Comparison of ENCODE assay signal across 19 cellular contexts in the genomic region with DNA sequence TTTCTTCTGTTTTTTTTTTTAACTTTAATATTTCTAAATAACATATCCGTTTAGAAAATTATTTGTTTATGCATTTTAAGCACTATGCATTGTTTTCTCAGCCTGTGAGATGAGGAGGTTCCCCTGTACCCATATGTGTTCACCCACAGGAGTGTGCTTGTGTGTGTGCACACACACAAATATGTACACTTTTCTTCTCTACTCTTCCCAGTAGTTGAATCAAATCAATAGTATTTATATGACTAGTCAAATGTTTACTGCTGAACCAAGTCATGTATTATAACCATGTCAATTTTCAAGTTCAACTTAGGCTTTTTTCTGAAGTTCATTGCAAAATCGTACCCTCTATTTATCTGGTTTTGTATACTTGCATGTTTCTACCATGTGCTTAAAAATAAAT. TPM values are rescaled to one million over a fixed set of nuclear protein-coding genes. Genes with fewer than 3 reads are reported as not detected.
DNase-seq lines count a peak whose midpoint lies in the region; ATAC-seq, FAIRE-seq and TF ChIP-seq lines count a peak whose summit lies in the region.
"Had no signal": no experiment of that assay in that cellular context is flagged by ENCODE, and none has a peak within 500 bp of the region (broad histone marks: within the 10 kb centered on the region; RNA-seq: fewer than 3 reads in every experiment).

No MANE protein-coding gene starts in this region.

- H3K4me1 ChIP-seq in DOHH2 (ENCODE audit: control insufficient read depth, low read length), result peaks cover 93% of the 10 kb centered on the region
- H3K4me1 ChIP-seq in GM12878 (ENCODE audit: control insufficient read depth, insufficient read depth, low read length), result no peaks in the 10 kb centered on the region
- no peaks in the 10 kb centered on the region for H3K4me1 ChIP-seq in hepatocyte (ENCODE audit: insufficient read depth)
- H3K4me1 ChIP-seq: Peyer's patch had no signal

- H3K4me3 ChIP-seq in DOHH2 (ENCODE audit: low read length) (peak overlapping the region; percentile 55), GM12878 (no peak overlapping the region), hepatocyte (no peak overlapping the region)
- H3K4me3 ChIP-seq: Peyer's patch had no signal

- no peaks in the 10 kb centered on the region for H3K27me3 Mint-ChIP-seq in osteocyte (ENCODE audit: unreplicated experiment)
- H3K27me3 Mint-ChIP-seq: T-helper 17 cell had no signal

- H3K9me3 ChIP-seq in DOHH2 (ENCODE audit: control insufficient read depth, insufficient read depth, low read length), result no peaks in the 10 kb centered on the region
- no peaks in the 10 kb centered on the region for H3K9me3 ChIP-seq in GM12878 (replicated peaks; ENCODE audit: control insufficient read depth, insufficient read depth, low read length)
- H3K9me3 ChIP-seq in hepatocyte (ENCODE audit: low read depth), result no peaks in the 10 kb centered on the region
- H3K9me3 ChIP-seq: Peyer's patch had no signal

- H3K4me2 ChIP-seq in DOHH2 (ENCODE audit: low read length) (peak overlapping the region; percentile 68), GM12878 (ENCODE audit: control insufficient read depth, insufficient read depth) (peak overlapping the region; percentile 33; the same call in 1 of the 2 replicates), hepatocyte (no peak overlapping the region)

- H3K9me3 Mint-ChIP-seq in osteocyte (ENCODE audit: unreplicated experiment), result no peaks in the 10 kb centered on the region
- H3K9me3 Mint-ChIP-seq: CD8-positive, alpha-beta T cell had no signal

- no peak for FAIRE-seq in GM12878 (lab: Jason Lieb, UNC)
- FAIRE-seq: H54 had no signal

- no peak overlapping the region for H3K4me3 Mint-ChIP-seq in osteocyte (ENCODE audit: unreplicated experiment)
- H3K4me3 Mint-ChIP-seq: CD8-positive, alpha-beta T cell; T-helper 17 cell had no signal

- ATAC-seq in GM18861 (IDR thresholded peaks at IDR 0.05; ENCODE audit: unreplicated experiment) (peak; percentile 33), HG02885 (IDR thresholded peaks at IDR 0.05; ENCODE audit: poor library complexity, unreplicated experiment) (peak; percentile 41), GM12878 (peak; percentile 38; the same call in 2 of the 3 replicates)
- ATAC-seq: CD8-positive, alpha-beta T cell; T-helper 17 cell had no signal

- H3K27me3 ChIP-seq in DOHH2 (ENCODE audit: control insufficient read depth, low read length), result no peaks in the 10 kb centered on the region
- no peaks in the 10 kb centered on the region for H3K27me3 ChIP-seq in GM12878 (replicated peaks in 1 of 2; ENCODE audit: control insufficient read depth in 2 of 2, insufficient read depth in 2 of 2, low read length in 1 of 2)
- H3K27me3 ChIP-seq in hepatocyte, result no peaks in the 10 kb centered on the region
- H3K27me3 ChIP-seq: Peyer's patch had no signal

- RAD21 ChIA-PET in GM12878 (lab: Charles Lee; ENCODE audit: unreplicated experiment), result no interaction called here

- TF ChIP-seq RAD21 in GM12878 (IDR thresholded peaks at IDR 0.05; ENCODE audit: insufficient read depth, low read depth, low read length), result no peak

- peaks cover 25% of the 10 kb centered on the region for H3F3A ChIP-seq in DOHH2 (ENCODE audit: control insufficient read depth, insufficient read depth)

- H4K20me1 ChIP-seq in DOHH2 (ENCODE audit: control insufficient read depth, insufficient read depth, low read depth, low read length), result no peaks in the 10 kb centered on the region
- no peaks in the 10 kb centered on the region for H4K20me1 ChIP-seq in GM12878 (ENCODE audit: control insufficient read depth, insufficient read depth)
- no peaks in the 10 kb centered on the region for H4K20me1 ChIP-seq in hepatocyte (ENCODE audit: insufficient read depth, poor library complexity, severe bottlenecking)

- 8% methylated on average over 2 of the region's 2 CpGs for WGBS in GM12878 (ENCODE audit: insufficient coverage, insufficient replicate concordance, low lambda C conversion rate, missing lambda C conversion rate)
- 81% methylated on average over 2 of the region's 2 CpGs for WGBS in hepatocyte (ENCODE audit: low lambda C conversion rate, missing lambda C conversion rate)

- no peak overlapping the region for H3K9ac ChIP-seq in GM12878 (ENCODE audit: control insufficient read depth, insufficient read depth, low read length)

- intact Hi-C loops in GM12878 (cut with micrococcal nuclease; ENCODE audit: unreplicated experiment), result no loop called here

- H3K9me2 ChIP-seq in DOHH2 (replicated peaks; ENCODE audit: control insufficient read depth, low read length) (no peaks in the 10 kb centered on the region), hepatocyte (replicated peaks; ENCODE audit: insufficient read depth) (no peaks in the 10 kb centered on the region)

- in situ Hi-C loops in GM12878 (cut with MboI), result no loop called here

- SMC1A ChIA-PET in GM12878 (lab: Charles Lee; ENCODE audit: uncharacterized antibody, unreplicated experiment), result interaction anchor here (1.0 kb wide), 1 partner anchor 15 kb away, joined by 4 read pairs; no protein-coding TSS in a partner anchor

- DNase-seq in GM12878 (ENCODE audit: low read depth, low spot score) (no peak), osteocyte (ENCODE audit: extremely low spot score, unreplicated experiment) (no peak), NCI-H2029 treated with DMSO at 0.1 percent for 48 hours (lab: John Stamatoyannopoulos, UW) (no peak), putamen (ENCODE audit: low spot score) (no peak), hepatocyte (ENCODE audit: low spot score) (no peak)
- DNase-seq: AML-193; CD8-positive, alpha-beta T cell; KG1; NCI-H1105; NCI-H1694 treated with DMSO at 0.1 percent for 48 hours; NCI-H446; NCI-H748 treated with DMSO at 0.1 percent for 48 hours; Peyer's patch; SHP77; T-helper 17 cell had no signal

- TF ChIP-seq POLR2A in GM12878 (IDR thresholded peaks at IDR 0.05; ENCODE audit: low read depth, low read length), result no peak

- no peak for TF ChIP-seq EP300 in GM12878 (IDR thresholded peaks at IDR 0.05; ENCODE audit: borderline replicate concordance in 1 of 2, control insufficient read depth in 1 of 2, low read depth in 2 of 2, low read length in 2 of 2)

- CTCF ChIA-PET in GM12878 (lab: Yijun Ruan, JAX), result no interaction called here

- H3K36me3 ChIP-seq in DOHH2 (ENCODE audit: control insufficient read depth, low read length) (no peaks in the 10 kb centered on the region), GM12878 (ENCODE audit: control insufficient read depth in 2 of 2, insufficient read depth in 2 of 2, low read length in 1 of 2) (no peaks in the 10 kb centered on the region), hepatocyte (replicated peaks; ENCODE audit: insufficient read depth, low read depth) (no peaks in the 10 kb centered on the region)
- H3K36me3 ChIP-seq: Peyer's patch had no signal

- peaks cover 64% of the 10 kb centered on the region for H3K79me2 ChIP-seq in DOHH2 (ENCODE audit: control insufficient read depth, low read length)
- H3K79me2 ChIP-seq in GM12878 (ENCODE audit: control insufficient read depth, insufficient read depth, low read length), result no peaks in the 10 kb centered on the region
- no peaks in the 10 kb centered on the region for H3K79me2 ChIP-seq in hepatocyte

- peaks cover 13% of the 10 kb centered on the region for H3K4me1 Mint-ChIP-seq in osteocyte (ENCODE audit: unreplicated experiment)
- H3K4me1 Mint-ChIP-seq: T-helper 17 cell had no signal

- H3K36me3 Mint-ChIP-seq in osteocyte (ENCODE audit: unreplicated experiment), result no peaks in the 10 kb centered on the region
- H3K36me3 Mint-ChIP-seq: CD8-positive, alpha-beta T cell had no signal

- no peak overlapping the region for H2AFZ ChIP-seq in GM12878 (ENCODE audit: control insufficient read depth, low read depth, low read length)
- H2AFZ ChIP-seq in hepatocyte, result no peak overlapping the region

- no peak overlapping the region for H3K27ac Mint-ChIP-seq in osteocyte (ENCODE audit: unreplicated experiment)
- H3K27ac Mint-ChIP-seq: CD8-positive, alpha-beta T cell; T-helper 17 cell had no signal

- H3K27ac ChIP-seq in DOHH2 (ENCODE audit: low read depth, low read length), result peak overlapping the region; percentile 91
- no peak overlapping the region for H3K27ac ChIP-seq in GM12878 (ENCODE audit: control insufficient read depth, insufficient read depth)
- no peak overlapping the region for H3K27ac ChIP-seq in hepatocyte

- POLR2A ChIA-PET in GM12878 (lab: Charles Lee), result interaction anchor here (1.3 kb wide), 1 partner anchor 11 kb away, joined by 3 read pairs; no protein-coding TSS in a partner anchor

- no TSS peak for BruUV-seq in GM12878 (replicated peaks; lab: Mats Ljungman, UMichigan)

- TF ChIP-seq CTCF in DOHH2 (IDR thresholded peaks at IDR 0.05; ENCODE audit: low read depth, low read length, poor library complexity, severe bottlenecking) (no peak), GM12878 (IDR thresholded peaks at IDR 0.05 in 2 of 3, conservative IDR thresholded peaks at IDR 0.05 in 1 of 3; ENCODE audit: control insufficient read depth in 2 of 3, extremely low read depth in 1 of 3, insufficient read depth in 1 of 3, low read depth in 3 of 3, low read length in 3 of 3) (no peak), osteocyte (IDR thresholded peaks at IDR 0.05) (no peak), hepatocyte (IDR thresholded peaks at IDR 0.05; ENCODE audit: poor library complexity) (no peak)

TF ChIP-seq in GM12878, 131 proteins besides CTCF, POLR2A, EP300 and RAD21 (continues in another document):
- no peak for TF ChIP-seq BRCA1 (IDR thresholded peaks at IDR 0.05; ENCODE audit: low read depth, low read length)

RNA-seq across cellular contexts. Expression of a gene that starts 37.3 kb away (rescaled TPM):
- 2.3 and 2.9 TPM in 2 replicates for total RNA-seq in GM12878 (2013; cell fraction: nucleolus; rRNA removed)
- 0.90 and 2.9 TPM in 2 replicates for total RNA-seq in GM12878 (2014; rRNA removed)
- 1.3 and 1.7 TPM in 2 replicates for total RNA-seq in GM12878 (2014; rRNA removed; fragmentation: Illumina TruSeq; extraction: Trizol)
- total RNA-seq in GM12878 (2021), result 0.92 and 1.9 TPM in 2 replicates
- 2.9 TPM for polyA plus RNA-seq in GM12878 (2011; ENCODE audit: low read depth)
- 12.8 and 15.6 TPM in 2 replicates for polyA plus RNA-seq in GM12878 (2011; rRNA removed)
- polyA plus RNA-seq in GM12878 (2011; cell fraction: cytosol; rRNA removed), result 7.0 and 8.4 TPM in 2 replicates
- polyA plus RNA-seq in GM12878 (2011; cell fraction: nucleus; rRNA removed), result 11.0 and 11.6 TPM in 2 replicates
- 4.5 and 5.7 TPM in 2 replicates for polyA plus RNA-seq in GM12878 (2012)
- polyA plus RNA-seq in GM12878 (2014; fragmentation: Illumina TruSeq; extraction: Trizol), result 0.93 and 1.6 TPM in 2 replicates
- polyA plus RNA-seq in GM12878 (2014; fragmentation: Nextera tagmentation; extraction: Ambion mirVana), result under 1 TPM; 0.73 to 0.74 TPM
- 0.72 and 1.0 TPM in 2 replicates for polyA plus RNA-seq in GM12878 (2014; rRNA removed)
- polyA plus RNA-seq in GM12878 (2016; fragmentation: Nextera tagmentation; extraction: Ambion mirVana), result 1 to 10 TPM in 1 of 2 experiments, under 1 TPM in 1; 0.88 to 1.3 TPM
- 33.5 and 53.8 TPM in 2 replicates for polyA minus RNA-seq in GM12878 (2011; rRNA and poly(A)+ RNA removed)
- polyA minus RNA-seq in GM12878 (2011; cell fraction: cytosol; rRNA and poly(A)+ RNA removed), result 9.0 and 10.8 TPM in 2 replicates
- 46.3 and 61.4 TPM in 2 replicates for polyA minus RNA-seq in GM12878 (2011; cell fraction: nucleus; rRNA and poly(A)+ RNA removed)
- 0.81 and 1.5 TPM in 2 replicates for total RNA-seq in osteocyte
- total RNA-seq in hepatocyte, result 6.7 and 9.4 TPM in 2 replicates
- polyA plus RNA-seq in hepatocyte, result 3.7 and 5.8 TPM in 2 replicates
